ENCODE assay signal across 11 cellular contexts in genomic region chr3:171266034-171266805, GRCh38.
DNase-seq lines count a peak whose midpoint lies in the region; ATAC-seq and TF ChIP-seq lines count a peak whose summit lies in the region.
"Had no signal": no experiment of that assay in that cellular context is flagged by ENCODE, and none has a peak within 500 bp of the region (broad histone marks: within the 10 kb centered on the region; RNA-seq: fewer than 3 reads in every experiment).

No MANE protein-coding gene starts in this region.

- H3K27ac Mint-ChIP-seq in MCF 10A (ENCODE audit: low read depth, unreplicated experiment) (no peak overlapping the region), HFFc6 (no peak overlapping the region)

- H3K4me3 ChIP-seq in breast epithelium: no peak overlapping the region
- no peak overlapping the region for H3K4me3 ChIP-seq in adipocyte (ENCODE audit: low read length)
- peak overlapping the region; percentile 30 for H3K4me3 ChIP-seq in thoracic aorta
- H3K4me3 ChIP-seq: BLaER1 had no signal

- CTCF ChIA-PET in MCF 10A (lab: Yijun Ruan, JAX): interaction anchor here (0.6 kb wide), 1 partner anchor 1118 kb away, joined by 4 read pairs; no protein-coding TSS in a partner anchor
- CTCF ChIA-PET in GM10248 (lab: Yijun Ruan, JAX): interaction anchor here (1.3 kb wide), 1 partner anchor 14 kb away, joined by 3 read pairs; no protein-coding TSS in a partner anchor

- peaks cover 6% of the 10 kb centered on the region for H3K4me1 Mint-ChIP-seq in MCF 10A (ENCODE audit: insufficient read depth, unreplicated experiment)
- peaks cover 48% of the 10 kb centered on the region for H3K4me1 Mint-ChIP-seq in HFFc6 (ENCODE audit: low read depth)

- no peaks in the 10 kb centered on the region for H3K4me1 ChIP-seq in breast epithelium
- peaks cover 21% of the 10 kb centered on the region for H3K4me1 ChIP-seq in adipocyte (ENCODE audit: control insufficient read depth, insufficient read depth, low read length)
- peaks cover 34 to 72% of the 10 kb centered on the region in 2 donors for H3K4me1 ChIP-seq in thoracic aorta (ENCODE audit: control insufficient read depth in 1 of 2, low read depth in 2 of 2)
- H3K4me1 ChIP-seq: BLaER1 had no signal

- H3K36me3 ChIP-seq in breast epithelium: no peaks in the 10 kb centered on the region
- H3K36me3 ChIP-seq in adipocyte (ENCODE audit: control insufficient read depth, insufficient read depth, low read length, severe bottlenecking): no peaks in the 10 kb centered on the region
- H3K36me3 ChIP-seq in thoracic aorta: no peaks in the 10 kb centered on the region
- H3K36me3 ChIP-seq: BLaER1 had no signal

- H3K27me3 ChIP-seq in breast epithelium (no peaks in the 10 kb centered on the region), adipocyte (replicated peaks; ENCODE audit: control insufficient read depth, insufficient read depth, low read length) (no peaks in the 10 kb centered on the region), thoracic aorta (replicated peaks; ENCODE audit: insufficient read depth) (no peaks in the 10 kb centered on the region)
- H3K27me3 ChIP-seq: BLaER1 had no signal

- no peak overlapping the region for H3K9ac ChIP-seq in adipocyte (ENCODE audit: low read length)
- H3K9ac ChIP-seq: BLaER1, parathyroid adenoma had no signal

- ATAC-seq in left ventricle myocardium superior (peak; percentile 48), thoracic aorta (ENCODE audit: insufficient number of reproducible peaks, low FRiP score, low read depth) (no peak), HG02938 (IDR thresholded peaks at IDR 0.05; ENCODE audit: unreplicated experiment) (no peak)

- no peaks in the 10 kb centered on the region for H3K36me3 Mint-ChIP-seq in MCF 10A (ENCODE audit: insufficient read depth, unreplicated experiment)
- no peaks in the 10 kb centered on the region for H3K36me3 Mint-ChIP-seq in HFFc6 (ENCODE audit: low read depth)

- POLR2A ChIA-PET in MCF 10A (lab: Yijun Ruan, JAX): no interaction called here
- POLR2A ChIA-PET in GM10248 (lab: Yijun Ruan, JAX): no interaction called here

- intact Hi-C loops in breast epithelium (cut with DNase I; ENCODE audit: low total_unique reads) (no loop called here), MCF 10A (cut with micrococcal nuclease) (no loop called here), left ventricle myocardium superior (cut with micrococcal nuclease) (no loop called here)

- TF ChIP-seq POLR2A in breast epithelium (IDR thresholded peaks at IDR 0.05): no peak

- BruUV-seq in MCF 10A (replicated peaks; lab: Mats Ljungman, UMichigan): no TSS peak

- H3K4me3 Mint-ChIP-seq in MCF 10A (ENCODE audit: unreplicated experiment) (no peak overlapping the region), HFFc6 (no peak overlapping the region)

- peak overlapping the region; percentile 46 to 61 for H3K27ac ChIP-seq in breast epithelium
- H3K27ac ChIP-seq in thoracic aorta: peak overlapping the region; percentile 43 to 57
- H3K27ac ChIP-seq: BLaER1 had no signal

- DNase-seq in breast epithelium (ENCODE audit: low spot score in 2 of 2) (no peak), MCF 10A (ENCODE audit: unreplicated experiment) (no peak), adipocyte (ENCODE audit: low read depth) (peak; percentile 20), left ventricle myocardium superior (no peak), thoracic aorta (ENCODE audit: low spot score) (no peak), GM10248 (ENCODE audit: extremely low spot score) (no peak), HFFc6 (no peak)
- DNase-seq: NCI-H146 had no signal

- H3K9me3 Mint-ChIP-seq in MCF 10A (ENCODE audit: unreplicated experiment) (no peaks in the 10 kb centered on the region), HFFc6 (no peaks in the 10 kb centered on the region)

- no peaks in the 10 kb centered on the region for H3K9me3 ChIP-seq in breast epithelium
- H3K9me3 ChIP-seq in adipocyte (ENCODE audit: control insufficient read depth, low read length): no peaks in the 10 kb centered on the region
- no peaks in the 10 kb centered on the region for H3K9me3 ChIP-seq in thoracic aorta
- H3K9me3 ChIP-seq: BLaER1 had no signal

- H3K27me3 Mint-ChIP-seq in MCF 10A (ENCODE audit: insufficient read depth, unreplicated experiment) (no peaks in the 10 kb centered on the region), HFFc6 (ENCODE audit: insufficient read depth) (no peaks in the 10 kb centered on the region)

- TF ChIP-seq CTCF in breast epithelium (IDR thresholded peaks at IDR 0.05) (no peak), MCF 10A (IDR thresholded peaks at IDR 0.05; ENCODE audit: unreplicated experiment) (no peak), thoracic aorta (IDR thresholded peaks at IDR 0.05) (no peak), GM10248 (IDR thresholded peaks at IDR 0.05; ENCODE audit: control extremely low read depth, extremely low read depth, low read depth, missing control alignments) (no peak), HFFc6 (IDR thresholded peaks at IDR 0.05) (no peak)
